Comparison of ENCODE assay signal across 8 cellular contexts in genomic region chr1:47179023-47179987, GRCh38. TPM values are rescaled to one million over a fixed set of nuclear protein-coding genes. Genes with fewer than 3 reads are reported as not detected.
DNase-seq lines count a peak whose midpoint lies in the region; ATAC-seq and TF ChIP-seq lines count a peak whose summit lies in the region.

No MANE protein-coding gene starts in this region.

- peaks cover 12 to 18% (median 18%) of the 10 kb centered on the region in 3 donors for H3K4me1 Mint-ChIP-seq in CD8-positive, alpha-beta memory T cell

- CTCF ChIA-PET in CD8-positive, alpha-beta memory T cell (lab: Charles Lee), result interaction anchor here (0.7 to 4.1 kb wide), 11 partner anchors 9 to 702 kb away, joined by 3 to 43 read pairs (median 4); partner anchors contain the start of gene PDZK1IP1

- 18 to 20% methylated on average over 30 of the region's 30 CpGs for WGBS in ectodermal cell, 2 experiments

- POLR2A ChIA-PET in CD8-positive, alpha-beta memory T cell (lab: Charles Lee), result interaction anchor here (1.1 kb wide), 1 partner anchor 258 kb away, joined by 4 read pairs; no protein-coding TSS in a partner anchor

- DNase-seq in CD8-positive, alpha-beta memory T cell, result peak; percentile 40 to 72 (median 49)
- DNase-seq in NCI-H748 treated with DMSO at 0.1 percent for 48 hours (lab: John Stamatoyannopoulos, UW) (peak; percentile 78), lower lobe of right lung (peak; percentile 93)
- peak; percentile 86 to 90 for DNase-seq in activated CD4-positive, alpha-beta T cell treated with anti-CD3 and anti-CD28 coated beads, Interleukin-2, amount 50 U/mL, for 48 hours
- DNase-seq in stimulated activated CD4-positive, alpha-beta T cell treated with anti-CD3 and anti-CD28 coated beads, TNF-alpha, amount 100 ng/mL, for 24 hours (ENCODE audit: low read depth in 3 of 3), result peak; percentile 55 to 82 (median 57)

- peak; percentile 87 for ATAC-seq in GM19455 (IDR thresholded peaks at IDR 0.05; ENCODE audit: unreplicated experiment)
- ATAC-seq in HG03575 (IDR thresholded peaks at IDR 0.05; ENCODE audit: extremely low read depth, insufficient number of reproducible peaks, low FRiP score, unreplicated experiment), result peak; percentile 80
- peak; percentile 88 to 89 for ATAC-seq in lower lobe of right lung

- H3K4me3 Mint-ChIP-seq in CD8-positive, alpha-beta memory T cell, result peak overlapping the region; percentile 10 to 89 (median 81)

- TF ChIP-seq CTCF in lower lobe of right lung (IDR thresholded peaks at IDR 0.05), result peak; percentile 90

- H3K27me3 Mint-ChIP-seq in CD8-positive, alpha-beta memory T cell, result peaks cover 21 to 54% of the 10 kb centered on the region in 2 donors

- H3K9me3 ChIP-seq in CD8-positive, alpha-beta memory T cell (ENCODE audit: low read length), result no peaks in the 10 kb centered on the region
- H3K9me3 ChIP-seq in ectodermal cell (ENCODE audit: control insufficient read depth, low read length), result no peaks in the 10 kb centered on the region
- no peaks in the 10 kb centered on the region for H3K9me3 ChIP-seq in lower lobe of right lung

- peak overlapping the region; percentile 36 for H3K4me3 ChIP-seq in CD8-positive, alpha-beta memory T cell (ENCODE audit: low read length)
- H3K4me3 ChIP-seq in ectodermal cell (ENCODE audit: insufficient read depth, low read depth, low read length) (peak overlapping the region; percentile 35), lower lobe of right lung (peak overlapping the region; percentile 45)

- no peaks in the 10 kb centered on the region for H3K36me3 ChIP-seq in CD8-positive, alpha-beta memory T cell (ENCODE audit: insufficient read depth, low read length)
- H3K36me3 ChIP-seq in ectodermal cell (ENCODE audit: control insufficient read depth, insufficient read depth, low read length) (no peaks in the 10 kb centered on the region), lower lobe of right lung (no peaks in the 10 kb centered on the region)

- H3K27me3 ChIP-seq in CD8-positive, alpha-beta memory T cell (ENCODE audit: insufficient read depth, low read length, poor library complexity, severe bottlenecking), result peaks cover 7% of the 10 kb centered on the region
- peaks cover 17% of the 10 kb centered on the region for H3K27me3 ChIP-seq in ectodermal cell (ENCODE audit: control insufficient read depth, insufficient read depth, low read length, poor library complexity, severe bottlenecking)
- no peaks in the 10 kb centered on the region for H3K27me3 ChIP-seq in lower lobe of right lung (ENCODE audit: low read depth)

- peak overlapping the region; percentile 76 for H3K27ac ChIP-seq in CD8-positive, alpha-beta memory T cell (ENCODE audit: low read depth, low read length)
- no peak overlapping the region for H3K27ac ChIP-seq in ectodermal cell (ENCODE audit: insufficient read depth, low read depth, low read length, poor library complexity, severe bottlenecking)
- H3K27ac ChIP-seq in lower lobe of right lung, result peak overlapping the region; percentile 37

- H3K9me3 Mint-ChIP-seq in CD8-positive, alpha-beta memory T cell, result no peaks in the 10 kb centered on the region

- peaks cover 6% of the 10 kb centered on the region for H3K4me1 ChIP-seq in CD8-positive, alpha-beta memory T cell (ENCODE audit: insufficient read depth, low read length)
- no peaks in the 10 kb centered on the region for H3K4me1 ChIP-seq in ectodermal cell (ENCODE audit: control insufficient read depth, insufficient read depth, low read length)
- H3K4me1 ChIP-seq in lower lobe of right lung, result peaks cover 21% of the 10 kb centered on the region

- intact Hi-C loops in lower lobe of right lung (cut with DNase I), result no loop called here

- peak overlapping the region in 4 of 8 donors; percentile 14 to 82 (median 50) for H3K27ac Mint-ChIP-seq in CD8-positive, alpha-beta memory T cell

- H3K36me3 Mint-ChIP-seq in CD8-positive, alpha-beta memory T cell, result no peaks in the 10 kb centered on the region

RNA-seq across cellular contexts. Expression of gene PDZK1IP1, which starts 10.5 kb away (rescaled TPM):
- not detected for total RNA-seq in CD8-positive, alpha-beta memory T cell
- polyA plus RNA-seq in CD8-positive, alpha-beta memory T cell, result not detected
- polyA plus RNA-seq in ectodermal cell (2013, experiment 1 of 4), result not detected
- polyA plus RNA-seq in ectodermal cell (2013, experiment 2 of 4), result not detected
- polyA plus RNA-seq in ectodermal cell (2013, experiment 3 of 4), result not detected
- polyA plus RNA-seq in ectodermal cell (2013, experiment 4 of 4), result not detected
- total RNA-seq in lower lobe of right lung, result 22.6 TPM

RNA-seq across cellular contexts. Expression of gene CYP4A22, which starts 42.1 kb away (rescaled TPM):
- total RNA-seq in CD8-positive, alpha-beta memory T cell, result not detected
- not detected for polyA plus RNA-seq in CD8-positive, alpha-beta memory T cell
- not detected for polyA plus RNA-seq in ectodermal cell (2013, experiment 1 of 4)
- not detected for polyA plus RNA-seq in ectodermal cell (2013, experiment 2 of 4)
- not detected for polyA plus RNA-seq in ectodermal cell (2013, experiment 3 of 4)
- not detected for polyA plus RNA-seq in ectodermal cell (2013, experiment 4 of 4)
- not detected for total RNA-seq in lower lobe of right lung

RNA-seq across cellular contexts. Expression of gene TAL1, which starts 52.7 kb away (rescaled TPM):
- total RNA-seq in CD8-positive, alpha-beta memory T cell, result not detected
- polyA plus RNA-seq in CD8-positive, alpha-beta memory T cell, result not detected
- not detected for polyA plus RNA-seq in ectodermal cell (2013, experiment 1 of 4)
- 0.07 TPM for polyA plus RNA-seq in ectodermal cell (2013, experiment 2 of 4)
- not detected for polyA plus RNA-seq in ectodermal cell (2013, experiment 3 of 4)
- polyA plus RNA-seq in ectodermal cell (2013, experiment 4 of 4), result 0.08 TPM
- total RNA-seq in lower lobe of right lung, result 15.4 TPM

Comparison
In these comparisons a context has a peak if more than half of its experiments do, and no peak if none do; other contexts are left out.
1. RNA of gene PDZK1IP1, which starts 10.5 kb away (total RNA-seq): 22.6 TPM in lower lobe of right lung (single experiment); not detected in CD8-positive, alpha-beta memory T cell; every median in the first group is over 10 times any median in the second.
2. RNA of gene TAL1, which starts 52.7 kb away (total RNA-seq): 15.4 TPM in lower lobe of right lung (single experiment); not detected in CD8-positive, alpha-beta memory T cell; every median in the first group is over 10 times any median in the second.
3. Peak in every context shown above with its lines, with median percentiles within 50 percentile points of each other: DNase-seq, H3K4me3 ChIP-seq and ATAC-seq.